In the genomic region with DNA sequence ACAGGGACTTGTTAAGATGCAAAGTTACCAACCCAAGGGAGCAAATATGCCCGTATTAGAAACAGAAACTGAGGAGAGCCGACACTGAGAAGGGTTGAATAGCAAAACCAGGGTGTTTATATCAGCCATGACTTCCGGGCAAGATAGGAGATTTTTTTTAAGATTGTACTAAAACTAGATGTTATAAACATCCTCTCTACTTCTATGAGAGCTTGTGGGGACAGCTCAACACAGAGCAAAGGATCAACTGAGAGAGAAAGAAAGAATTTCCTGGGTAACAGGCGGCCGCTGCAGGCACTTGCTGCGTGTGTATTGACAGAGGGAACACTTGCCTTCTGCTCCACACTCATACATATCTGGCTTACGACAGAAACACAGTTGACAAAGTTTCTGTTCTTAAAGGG, we compare ENCODE assay signal across 12 cellular contexts. TPM values are rescaled to one million over a fixed set of nuclear protein-coding genes. Genes with fewer than 3 reads are reported as not detected.
DNase-seq lines count a peak whose midpoint lies in the region; ATAC-seq, FAIRE-seq and TF ChIP-seq lines count a peak whose summit lies in the region.
"Had no signal": no experiment of that assay in that cellular context is flagged by ENCODE, and none has a peak within 500 bp of the region (broad histone marks: within the 10 kb centered on the region; RNA-seq: fewer than 3 reads in every experiment).

No MANE protein-coding gene starts in this region.

- H3K9me3 ChIP-seq in GM12878 (replicated peaks; ENCODE audit: control insufficient read depth, insufficient read depth, low read length) (no peaks in the 10 kb centered on the region; the same call in 1 of the 3 replicates), stomach (peaks cover 0 to 4% (median 0%) of the 10 kb centered on the region in 4 donors)
- H3K9me3 ChIP-seq: ascending aorta, right atrium auricular region had no signal

- 3% methylated on average over 7 of the region's 7 CpGs for WGBS in GM12878 (ENCODE audit: insufficient coverage, insufficient replicate concordance, low lambda C conversion rate, missing lambda C conversion rate)
- WGBS in stomach, 5 donors: 11 to 34% (median 17%) methylated on average over 7 of the region's 7 CpGs

- POLR2A ChIA-PET in GM12878 (lab: Charles Lee): no interaction called here

- no peaks in the 10 kb centered on the region for H3K36me3 Mint-ChIP-seq in activated T-cell treated with anti-CD3 and anti-CD28 coated beads, Interleukin-2, amount 50 U/mL, for 24 hours (ENCODE audit: low read depth)

- peak; percentile 36; the same call in 1 of the 2 replicates for TF ChIP-seq POLR2A in GM12878 (IDR thresholded peaks at IDR 0.05; ENCODE audit: low read depth, low read length)
- TF ChIP-seq POLR2A in stomach (IDR thresholded peaks at IDR 0.05): no peak

- SMC1A ChIA-PET in GM12878 (lab: Charles Lee; ENCODE audit: uncharacterized antibody, unreplicated experiment): interaction anchor here (0.6 to 1.4 kb wide), 10 partner anchors 14 to 757 kb away, joined by 3 to 4 read pairs (median 3); no protein-coding TSS in a partner anchor

- no peaks in the 10 kb centered on the region for H4K20me1 ChIP-seq in GM12878 (ENCODE audit: control insufficient read depth, insufficient read depth)

- H3K4me3 ChIP-seq in GM12878 (peak overlapping the region; percentile 1; the same call in 1 of the 2 replicates), stomach (peak overlapping the region; percentile 1 to 25 (median 3))
- H3K4me3 ChIP-seq: ascending aorta, right atrium auricular region, SK-N-MC had no signal

- no peaks in the 10 kb centered on the region for H3K79me2 ChIP-seq in GM12878 (ENCODE audit: control insufficient read depth, insufficient read depth, low read length)

- H3K27me3 ChIP-seq in GM12878 (replicated peaks in 1 of 2; ENCODE audit: control insufficient read depth in 2 of 2, insufficient read depth in 2 of 2, low read length in 1 of 2) (no peaks in the 10 kb centered on the region), stomach (no peaks in the 10 kb centered on the region)
- H3K27me3 ChIP-seq: ascending aorta, right atrium auricular region had no signal

- ATAC-seq in HG03342 (IDR thresholded peaks at IDR 0.05; ENCODE audit: unreplicated experiment) (peak; percentile 73), GM12878 (peak; percentile 84)

- in situ Hi-C loops in GM12878 (cut with MboI): no loop called here

- peak overlapping the region; percentile 57 for H3K4me3 Mint-ChIP-seq in activated T-cell treated with anti-CD3 and anti-CD28 coated beads, Interleukin-2, amount 50 U/mL, for 24 hours

- peak overlapping the region; percentile 88 for H3K27ac Mint-ChIP-seq in activated T-cell treated with anti-CD3 and anti-CD28 coated beads, Interleukin-2, amount 50 U/mL, for 24 hours

- BruUV-seq in GM12878 (replicated peaks; lab: Mats Ljungman, UMichigan): no TSS peak

- no peak for TF ChIP-seq RAD21 in GM12878 (IDR thresholded peaks at IDR 0.05; ENCODE audit: insufficient read depth, low read depth, low read length)

- H3K9ac ChIP-seq in GM12878 (ENCODE audit: control insufficient read depth, insufficient read depth, low read length): peak overlapping the region; percentile 33

- no peaks in the 10 kb centered on the region for H3K27me3 Mint-ChIP-seq in activated T-cell treated with anti-CD3 and anti-CD28 coated beads, Interleukin-2, amount 50 U/mL, for 24 hours

- peaks cover 7% of the 10 kb centered on the region for H3K4me1 Mint-ChIP-seq in activated T-cell treated with anti-CD3 and anti-CD28 coated beads, Interleukin-2, amount 50 U/mL, for 24 hours (ENCODE audit: low read depth)

- no peak for DNase-seq in activated T-cell treated with anti-CD3 and anti-CD28 coated beads, Interleukin-2, amount 50 U/mL, for 24 hours
- DNase-seq in activated T-cell treated with anti-CD3 and anti-CD28 coated beads, Interleukin-2, amount 50 U/mL, for 1 hour: no peak
- peak; percentile 37 for DNase-seq in GM12878 (ENCODE audit: low read depth, low spot score)
- no peak for DNase-seq in stomach
- no peak for DNase-seq in cerebellar cortex (ENCODE audit: low spot score)
- no peak for DNase-seq in AG20443 (ENCODE audit: low spot score)
- no peak for DNase-seq in dedifferentiated amniotic fluid mesenchymal stem cell (ENCODE audit: extremely low spot score)
- DNase-seq: Kasumi-1 had no signal

- TF ChIP-seq CTCF in GM12878 (IDR thresholded peaks at IDR 0.05 in 2 of 3, conservative IDR thresholded peaks at IDR 0.05 in 1 of 3; ENCODE audit: control insufficient read depth in 2 of 3, extremely low read depth in 1 of 3, insufficient read depth in 1 of 3, low read depth in 3 of 3, low read length in 3 of 3) (no peak), stomach (IDR thresholded peaks at IDR 0.05) (no peak)

- H2AFZ ChIP-seq in GM12878 (ENCODE audit: control insufficient read depth, low read depth, low read length): peak overlapping the region; percentile 93

- H3K36me3 ChIP-seq in GM12878 (ENCODE audit: control insufficient read depth in 2 of 2, insufficient read depth in 2 of 2, low read length in 1 of 2): no peaks in the 10 kb centered on the region
- H3K36me3 ChIP-seq in stomach: no peaks in the 10 kb centered on the region
- H3K36me3 ChIP-seq: ascending aorta, right atrium auricular region had no signal

- intact Hi-C loops in GM12878 (cut with micrococcal nuclease; ENCODE audit: unreplicated experiment) (no loop called here), stomach (cut with DNase I; ENCODE audit: low total_unique reads) (no loop called here)

- H3K4me2 ChIP-seq in GM12878 (ENCODE audit: control insufficient read depth, insufficient read depth): peak overlapping the region; percentile 89

- CTCF ChIA-PET in GM12878 (lab: Yijun Ruan, JAX): interaction anchor here (0.9 to 2.0 kb wide), 6 partner anchors 11 to 130 kb away, joined by 3 to 5 read pairs (median 3); no protein-coding TSS in a partner anchor

- RAD21 ChIA-PET in GM12878 (lab: Charles Lee; ENCODE audit: unreplicated experiment): interaction anchor here (0.9 to 2.4 kb wide), 3 partner anchors 10 to 50 kb away, joined by 3 to 7 read pairs (median 3); no protein-coding TSS in a partner anchor

- TF ChIP-seq EP300 in GM12878 (IDR thresholded peaks at IDR 0.05; ENCODE audit: borderline replicate concordance in 1 of 2, control insufficient read depth in 1 of 2, low read depth in 2 of 2, low read length in 2 of 2): no peak
- TF ChIP-seq EP300 in stomach (IDR thresholded peaks at IDR 0.05): no peak

- H3K27ac ChIP-seq in GM12878 (ENCODE audit: control insufficient read depth, insufficient read depth) (peak overlapping the region; percentile 76), stomach (peak overlapping the region; percentile 14 to 74 (median 65))
- H3K27ac ChIP-seq: ascending aorta, right atrium auricular region, SK-N-MC had no signal

- FAIRE-seq in GM12878 (lab: Jason Lieb, UNC): peak; percentile 72

- peaks cover 5% of the 10 kb centered on the region for H3K9me3 Mint-ChIP-seq in activated T-cell treated with anti-CD3 and anti-CD28 coated beads, Interleukin-2, amount 50 U/mL, for 24 hours

- H3K4me1 ChIP-seq in GM12878 (ENCODE audit: control insufficient read depth, insufficient read depth, low read length) (peaks cover 14% of the 10 kb centered on the region), stomach (peaks cover 4 to 31% (median 13%) of the 10 kb centered on the region in 4 donors)
- H3K4me1 ChIP-seq: ascending aorta, right atrium auricular region had no signal

TF ChIP-seq in GM12878, 131 proteins besides CTCF, POLR2A, EP300 and RAD21 (continues in another document):
- TF ChIP-seq, protein P1, sequence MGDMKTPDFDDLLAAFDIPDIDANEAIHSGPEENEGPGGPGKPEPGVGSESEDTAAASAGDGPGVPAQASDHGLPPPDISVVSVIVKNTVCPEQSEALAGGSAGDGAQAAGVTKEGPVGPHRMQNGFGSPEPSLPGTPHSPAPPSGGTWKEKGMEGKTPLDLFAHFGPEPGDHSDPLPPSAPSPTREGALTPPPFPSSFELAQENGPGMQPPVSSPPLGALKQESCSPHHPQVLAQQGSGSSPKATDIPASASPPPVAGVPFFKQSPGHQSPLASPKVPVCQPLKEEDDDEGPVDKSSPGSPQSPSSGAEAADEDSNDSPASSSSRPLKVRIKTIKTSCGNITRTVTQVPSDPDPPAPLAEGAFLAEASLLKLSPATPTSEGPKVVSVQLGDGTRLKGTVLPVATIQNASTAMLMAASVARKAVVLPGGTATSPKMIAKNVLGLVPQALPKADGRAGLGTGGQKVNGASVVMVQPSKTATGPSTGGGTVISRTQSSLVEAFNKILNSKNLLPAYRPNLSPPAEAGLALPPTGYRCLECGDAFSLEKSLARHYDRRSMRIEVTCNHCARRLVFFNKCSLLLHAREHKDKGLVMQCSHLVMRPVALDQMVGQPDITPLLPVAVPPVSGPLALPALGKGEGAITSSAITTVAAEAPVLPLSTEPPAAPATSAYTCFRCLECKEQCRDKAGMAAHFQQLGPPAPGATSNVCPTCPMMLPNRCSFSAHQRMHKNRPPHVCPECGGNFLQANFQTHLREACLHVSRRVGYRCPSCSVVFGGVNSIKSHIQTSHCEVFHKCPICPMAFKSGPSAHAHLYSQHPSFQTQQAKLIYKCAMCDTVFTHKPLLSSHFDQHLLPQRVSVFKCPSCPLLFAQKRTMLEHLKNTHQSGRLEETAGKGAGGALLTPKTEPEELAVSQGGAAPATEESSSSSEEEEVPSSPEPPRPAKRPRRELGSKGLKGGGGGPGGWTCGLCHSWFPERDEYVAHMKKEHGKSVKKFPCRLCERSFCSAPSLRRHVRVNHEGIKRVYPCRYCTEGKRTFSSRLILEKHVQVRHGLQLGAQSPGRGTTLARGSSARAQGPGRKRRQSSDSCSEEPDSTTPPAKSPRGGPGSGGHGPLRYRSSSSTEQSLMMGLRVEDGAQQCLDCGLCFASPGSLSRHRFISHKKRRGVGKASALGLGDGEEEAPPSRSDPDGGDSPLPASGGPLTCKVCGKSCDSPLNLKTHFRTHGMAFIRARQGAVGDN (IDR thresholded peaks at IDR 0.05): no peak

RNA-seq across cellular contexts. Expression of a gene that starts 49.1 kb away (rescaled TPM):
- total RNA-seq in GM12878 (2013; cell fraction: nucleolus; rRNA removed): 401 and 420 TPM in 2 replicates
- total RNA-seq in GM12878 (2014; rRNA removed) (56.4 and 73.7 TPM in 2 replicates), GM12878 (2014; rRNA removed; fragmentation: Illumina TruSeq; extraction: Trizol) (118 and 122 TPM in 2 replicates), GM12878 (2021) (60.4 and 61.3 TPM in 2 replicates), stomach (100 to 1,000 TPM in 2 of 5 donors, 10 to 100 TPM in 3; 15.1 to 119 (median 64.8) TPM)
- 43.9 TPM for polyA plus RNA-seq in GM12878 (2011; ENCODE audit: low read depth)
- polyA plus RNA-seq in GM12878 (2011; rRNA removed) (51.9 and 67.4 TPM in 2 replicates), GM12878 (2014; fragmentation: Illumina TruSeq; extraction: Trizol) (55.8 and 82.0 TPM in 2 replicates), GM12878 (2014; fragmentation: Nextera tagmentation; extraction: Ambion mirVana) (10 to 100 TPM; 40.2 to 42.5 TPM), GM12878 (2014; rRNA removed) (34.6 and 42.0 TPM in 2 replicates), GM12878 (2016; fragmentation: Nextera tagmentation; extraction: Ambion mirVana) (10 to 100 TPM; 35.8 to 37.4 TPM), stomach (10 to 100 TPM in 1 of 3 donors, 1 to 10 TPM in 2; 8.7 to 27.5 (median 9.0) TPM)
- 14.5 and 19.1 TPM in 2 replicates for polyA plus RNA-seq in GM12878 (2011; cell fraction: cytosol; rRNA removed)
- polyA plus RNA-seq in GM12878 (2011; cell fraction: nucleus; rRNA removed): 95.0 and 104 TPM in 2 replicates
- 48.5 and 61.3 TPM in 2 replicates for polyA plus RNA-seq in GM12878 (2012)
- 87.7 and 134 TPM in 2 replicates for polyA minus RNA-seq in GM12878 (2011; rRNA and poly(A)+ RNA removed)
- 21.4 and 22.9 TPM in 2 replicates for polyA minus RNA-seq in GM12878 (2011; cell fraction: cytosol; rRNA and poly(A)+ RNA removed)
- 101 and 142 TPM in 2 replicates for polyA minus RNA-seq in GM12878 (2011; cell fraction: nucleus; rRNA and poly(A)+ RNA removed)
